Comparison of ENCODE assay signal across 1 cellular context in genomic region chr22:28299329-28299728, GRCh38.
TF ChIP-seq lines count a peak whose summit lies in the region.

No MANE protein-coding gene starts in this region.

TF ChIP-seq in H1, 55 proteins besides CTCF, POLR2A, EP300 and RAD21 (continued from another document):
- TF ChIP-seq ZNF274 (IDR thresholded peaks at IDR 0.05; ENCODE audit: borderline replicate concordance, extremely low read depth, low read length) = no peak
- no peak for TF ChIP-seq SIRT6 (IDR thresholded peaks at IDR 0.05; ENCODE audit: low read length)
- TF ChIP-seq E2F6 (IDR thresholded peaks at IDR 0.05) = no peak
- no peak for TF ChIP-seq CBX8 (IDR thresholded peaks at IDR 0.05; ENCODE audit: borderline replicate concordance, low read depth, low read length)
